ENCODE assay signal across 19 cellular contexts in the genomic region with DNA sequence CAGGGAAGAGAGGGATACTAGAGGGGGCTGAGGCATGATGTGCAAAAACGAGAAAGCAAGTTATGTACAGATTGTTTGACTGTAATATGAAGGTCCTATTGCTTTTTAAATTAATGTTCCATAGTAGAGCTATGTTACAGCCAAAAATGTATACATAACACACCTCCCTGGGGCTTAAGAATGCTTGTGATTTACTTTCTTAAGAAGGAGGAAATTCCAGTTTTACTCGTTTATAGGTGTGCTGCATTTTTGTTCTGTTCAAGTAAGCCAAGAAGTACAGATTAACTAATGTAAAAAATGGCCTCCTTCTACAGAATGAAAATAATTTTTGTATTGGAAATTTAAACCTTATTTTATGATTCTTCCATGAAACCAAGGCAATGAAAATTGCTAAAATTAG.
"Had no signal": no experiment of that assay in that cellular context is flagged by ENCODE, and none has a peak within 500 bp of the region (broad histone marks: within the 10 kb centered on the region; RNA-seq: fewer than 3 reads in every experiment).

No MANE protein-coding gene starts in this region.

- H3K4me3 ChIP-seq: coronary artery, neural progenitor cell, ovary, stomach, thoracic aorta, transverse colon, uterus had no signal

- H3K4me2 ChIP-seq: neural progenitor cell had no signal

- H3K27me3 ChIP-seq: foreskin keratinocyte, neural progenitor cell, ovary, stomach, transverse colon, uterus had no signal

- H3K9ac ChIP-seq: neural progenitor cell had no signal

- H3K4me1 ChIP-seq: foreskin keratinocyte, stomach, transverse colon, uterus had no signal

- FAIRE-seq: kidney, small intestine had no signal

- H2AFZ ChIP-seq: neural progenitor cell had no signal

- H3K9me3 ChIP-seq: ovary, stomach, thoracic aorta, transverse colon, uterus had no signal

- H3K27ac ChIP-seq: coronary artery, foreskin keratinocyte, neural progenitor cell, ovary, stomach, thoracic aorta, transverse colon, uterus had no signal

- DNase-seq: effector CD8-positive, alpha-beta T cell; kidney; left cardiac atrium; mammary epithelial cell; natural killer cell; nucleus accumbens; ovary; right cardiac atrium; small intestine; stimulated activated CD4-positive, alpha-beta T cell treated with anti-CD3 and anti-CD28 coated beads, Interleukin-12 subunit alpha, Interleukin-12 subunit beta, amount 100 ng/mL, for 4 hours; stimulated activated naive CD4-positive, alpha-beta T cell; stomach; substantia nigra; transverse colon; uterus had no signal

- H3K36me3 ChIP-seq: neural progenitor cell, ovary, stomach, thoracic aorta, transverse colon, uterus had no signal

- ATAC-seq: foreskin keratinocyte, left cardiac atrium, natural killer cell, right cardiac atrium had no signal
